In genomic region chr17:66348605-66349165, GRCh38 we compare ENCODE assay signal across 8 cellular contexts. TPM values are rescaled to one million over a fixed set of nuclear protein-coding genes. Genes with fewer than 3 reads are reported as not detected.
DNase-seq lines count a peak whose midpoint lies in the region; ATAC-seq, FAIRE-seq and TF ChIP-seq lines count a peak whose summit lies in the region.

No MANE protein-coding gene starts in this region.

- no peak for FAIRE-seq in D721Med (lab: Jason Lieb, UNC)

- no peaks in the 10 kb centered on the region for H3K27me3 Mint-ChIP-seq in activated CD8-positive, alpha-beta T cell treated with anti-CD3 and anti-CD28 coated beads, Interleukin-2, amount 10 ng/mL, durations not matched to agents 7 days and 5 days (ENCODE audit: low read depth)

- TF ChIP-seq CTCF in D721Med (IDR thresholded peaks at IDR 0.05; ENCODE audit: insufficient read depth, missing control alignments): no peak

- CTCF ChIA-PET in activated CD8-positive, alpha-beta T cell treated with anti-CD3 and anti-CD28 coated beads, Interleukin-2, amount 10 ng/mL, durations not matched to agents 7 days and 5 days (lab: Charles Lee): interaction anchor here (1.2 to 1.6 kb wide), 2 partner anchors 16 to 49 kb away, joined by 4 to 5 read pairs; no protein-coding TSS in a partner anchor

- peaks cover 61% of the 10 kb centered on the region for H3K4me1 Mint-ChIP-seq in activated CD8-positive, alpha-beta T cell treated with anti-CD3 and anti-CD28 coated beads, Interleukin-2, amount 10 ng/mL, durations not matched to agents 7 days and 5 days (ENCODE audit: low read depth)

- ATAC-seq in activated CD8-positive, alpha-beta T cell treated with anti-CD3 and anti-CD28 coated beads, Interleukin-2, amount 10 ng/mL, durations not matched to agents 7 days and 5 days: no peak
- ATAC-seq in GM19452 (IDR thresholded peaks at IDR 0.05; ENCODE audit: unreplicated experiment) (no peak), GM21423 (IDR thresholded peaks at IDR 0.05; ENCODE audit: unreplicated experiment) (no peak)

- in situ Hi-C loops in KBM-7 (cut with MboI; ENCODE audit: low pct_unique_long_range_greater_than_20kb, low sequenced_read_pairs): no loop called here

- DNase-seq in COLO829 (ENCODE audit: low spot score) (peak; percentile 68), KBM-7 (peak; percentile 21), left kidney (ENCODE audit: low read depth, low spot score) (peak; percentile 56), D721Med (ENCODE audit: insufficient read length, low spot score) (no peak), GOT3 (lab: John Stamatoyannopoulos, UW) (no peak)
- no peak for DNase-seq in activated CD8-positive, alpha-beta T cell treated with anti-CD3 and anti-CD28 coated beads, Interleukin-2, amount 10 ng/mL, durations not matched to agents 7 days and 5 days

- H3K27ac Mint-ChIP-seq in activated CD8-positive, alpha-beta T cell treated with anti-CD3 and anti-CD28 coated beads, Interleukin-2, amount 10 ng/mL, durations not matched to agents 7 days and 5 days: peak overlapping the region; percentile 23

- POLR2A ChIA-PET in activated CD8-positive, alpha-beta T cell treated with anti-CD3 and anti-CD28 coated beads, Interleukin-2, amount 10 ng/mL, durations not matched to agents 7 days and 5 days (lab: Charles Lee): no interaction called here

- no peak overlapping the region for H3K4me3 Mint-ChIP-seq in activated CD8-positive, alpha-beta T cell treated with anti-CD3 and anti-CD28 coated beads, Interleukin-2, amount 10 ng/mL, durations not matched to agents 7 days and 5 days

- H3K9me3 Mint-ChIP-seq in activated CD8-positive, alpha-beta T cell treated with anti-CD3 and anti-CD28 coated beads, Interleukin-2, amount 10 ng/mL, durations not matched to agents 7 days and 5 days (ENCODE audit: insufficient read depth): no peaks in the 10 kb centered on the region

- peaks cover 17% of the 10 kb centered on the region for H3K36me3 Mint-ChIP-seq in activated CD8-positive, alpha-beta T cell treated with anti-CD3 and anti-CD28 coated beads, Interleukin-2, amount 10 ng/mL, durations not matched to agents 7 days and 5 days (ENCODE audit: low read depth)

RNA-seq across cellular contexts. Expression of gene PRKCA, which starts 46.3 kb away (rescaled TPM):
- total RNA-seq in activated CD8-positive, alpha-beta T cell treated with anti-CD3 and anti-CD28 coated beads, Interleukin-2, amount 10 ng/mL, durations not matched to agents 7 days and 5 days: 10 to 100 TPM; 74.1 to 76.9 TPM

Comparison
In these comparisons a context has a peak if more than half of its experiments do, and no peak if none do; other contexts are left out.
1. DNase-seq: peak in COLO829 (single experiment), KBM-7 (single experiment) and left kidney (single experiment); none in activated CD8-positive, alpha-beta T cell treated with anti-CD3 and anti-CD28 coated beads, Interleukin-2, amount 10 ng/mL, durations not matched to agents 7 days and 5 days (single experiment), D721Med (single experiment) and GOT3 (single experiment).